Comparison of ENCODE assay signal across 7 cellular contexts in genomic region chr15:40845036-40845435, GRCh38. TPM values are rescaled to one million over a fixed set of nuclear protein-coding genes. Genes with fewer than 3 reads are reported as not detected.
DNase-seq lines count a peak whose midpoint lies in the region; ATAC-seq and TF ChIP-seq lines count a peak whose summit lies in the region.

No MANE protein-coding gene starts in this region.

- H3K36me3 Mint-ChIP-seq in HFFc6 (ENCODE audit: low read depth) (no peaks in the 10 kb centered on the region), T-helper 17 cell (ENCODE audit: low read depth) (no peaks in the 10 kb centered on the region)

- H3K4me1 ChIP-seq in iPS DF 6.9 (ENCODE audit: control insufficient read depth, insufficient read depth, low read length) = peaks cover 14% of the 10 kb centered on the region
- peaks cover 12% of the 10 kb centered on the region for H3K4me1 ChIP-seq in smooth muscle cell (ENCODE audit: low read depth)

- H2AFZ ChIP-seq in smooth muscle cell (ENCODE audit: low read depth) = peak overlapping the region; percentile 47

- H3K4me2 ChIP-seq in smooth muscle cell = peak overlapping the region; percentile 95

- no peaks in the 10 kb centered on the region for H3K27me3 ChIP-seq in iPS DF 6.9 (ENCODE audit: control insufficient read depth, insufficient read depth, low read length)
- no peaks in the 10 kb centered on the region for H3K27me3 ChIP-seq in smooth muscle cell (ENCODE audit: low read depth)

- no CpG with 5 or more reads among the region's 12 CpGs for WGBS in iPS DF 6.9 (ENCODE audit: insufficient coverage, insufficient read length)
- 25% methylated on average over 11 of the region's 12 CpGs for WGBS in smooth muscle cell (ENCODE audit: low lambda C conversion rate)

- H3K27ac Mint-ChIP-seq in HFFc6 = no peak overlapping the region
- peak overlapping the region; percentile 53 for H3K27ac Mint-ChIP-seq in T-helper 17 cell

- H3K9me3 Mint-ChIP-seq in HFFc6 = no peaks in the 10 kb centered on the region

- H3F3A ChIP-seq in smooth muscle cell (ENCODE audit: low read depth) = no peaks in the 10 kb centered on the region

- peaks cover 33% of the 10 kb centered on the region for H3K27me3 Mint-ChIP-seq in HFFc6 (ENCODE audit: insufficient read depth)
- H3K27me3 Mint-ChIP-seq in T-helper 17 cell = no peaks in the 10 kb centered on the region

- TF ChIP-seq CTCF in HFFc6 (IDR thresholded peaks at IDR 0.05) (no peak), smooth muscle cell (IDR thresholded peaks at IDR 0.05; ENCODE audit: borderline replicate concordance, insufficient read depth, poor library complexity, severe bottlenecking) (no peak)

- no peak for ATAC-seq in T-helper 17 cell
- ATAC-seq in GM21825 (IDR thresholded peaks at IDR 0.05; ENCODE audit: unreplicated experiment) = no peak

- peaks cover 11% of the 10 kb centered on the region for H4K20me1 ChIP-seq in smooth muscle cell (ENCODE audit: low read depth)

- H3K4me1 Mint-ChIP-seq in HFFc6 (ENCODE audit: low read depth) (0 out of 2 replicates have a peak, but pooled peaks cover 10% of the 10 kb centered on the region), T-helper 17 cell (peaks cover 17% of the 10 kb centered on the region)

- H3K79me2 ChIP-seq in smooth muscle cell (ENCODE audit: low read depth) = peaks cover 4% of the 10 kb centered on the region

- H3K27ac ChIP-seq in iPS DF 6.9 (ENCODE audit: low read length) (no peak overlapping the region), smooth muscle cell (ENCODE audit: low read depth) (peak overlapping the region; percentile 88)

- H3K36me3 ChIP-seq in iPS DF 6.9 (ENCODE audit: control insufficient read depth, insufficient read depth, low read length) = no peaks in the 10 kb centered on the region
- no peaks in the 10 kb centered on the region for H3K36me3 ChIP-seq in smooth muscle cell (ENCODE audit: low read depth)

- peak overlapping the region; percentile 60 for H3K4me3 Mint-ChIP-seq in HFFc6
- peak overlapping the region; percentile 90 for H3K4me3 Mint-ChIP-seq in T-helper 17 cell

- peak overlapping the region; percentile 79 for H3K9ac ChIP-seq in smooth muscle cell (ENCODE audit: low read depth)

- peak overlapping the region; percentile 67 for H3K4me3 ChIP-seq in iPS DF 6.9 (ENCODE audit: low read length)
- peak overlapping the region; percentile 79 for H3K4me3 ChIP-seq in smooth muscle cell

- H3K9me3 ChIP-seq in T-helper 17 cell (ENCODE audit: control insufficient read depth, low read length, poor library complexity, severe bottlenecking) = no peaks in the 10 kb centered on the region
- no peaks in the 10 kb centered on the region for H3K9me3 ChIP-seq in iPS DF 6.9 (ENCODE audit: control insufficient read depth, insufficient read depth, low read length)
- H3K9me3 ChIP-seq in smooth muscle cell (replicated peaks; ENCODE audit: low read depth) = no peaks in the 10 kb centered on the region

- no peak for DNase-seq in HFFc6
- no peak for DNase-seq in T-helper 17 cell
- no peak for DNase-seq in iPS DF 6.9 (ENCODE audit: low read depth, low spot score)
- no peak for DNase-seq in smooth muscle cell (lab: John Stamatoyannopoulos, UW; ENCODE audit: unreplicated experiment)
- DNase-seq in NCI-H128 (lab: John Stamatoyannopoulos, UW; ENCODE audit: unreplicated experiment) = no peak
- DNase-seq in NCI-H2196 treated with DMSO at 0.1 percent for 48 hours (lab: John Stamatoyannopoulos, UW; ENCODE audit: unreplicated experiment) = no peak

RNA-seq across cellular contexts. Expression of gene SPINT1, which starts 1.2 kb away (rescaled TPM):
- total RNA-seq in HFFc6 (2021; fragmentation: NEBNext Ultra II Directional; extraction: Animal tissue kit (Norgen Biotek cat#: 25700)) = under 1 TPM in 5 of 6 experiments, not detected in 1; 0.14 to 0.51 (median 0.26) TPM
- 1 to 10 TPM; 2.5 to 4.1 TPM for total RNA-seq in T-helper 17 cell
- 47.0 and 76.5 TPM in 2 replicates for total RNA-seq in smooth muscle cell
- 50.2 and 140 TPM in 2 replicates for polyA plus RNA-seq in smooth muscle cell

RNA-seq across cellular contexts. Expression of gene PPP1R14D, which starts 16.5 kb away (rescaled TPM):
- total RNA-seq in HFFc6 (2021; fragmentation: NEBNext Ultra II Directional; extraction: Animal tissue kit (Norgen Biotek cat#: 25700)) = not detected
- total RNA-seq in T-helper 17 cell (not detected), smooth muscle cell (not detected in 2 replicates)
- not detected in 2 replicates for polyA plus RNA-seq in smooth muscle cell

RNA-seq across cellular contexts. Expression of gene RHOV, which starts 29.0 kb away (rescaled TPM):
- total RNA-seq in HFFc6 (2021; fragmentation: NEBNext Ultra II Directional; extraction: Animal tissue kit (Norgen Biotek cat#: 25700)) = under 1 TPM in 5 of 6 experiments, not detected in 1; 0.14 to 0.41 (median 0.31) TPM
- total RNA-seq in T-helper 17 cell (under 1 TPM in 1 of 2 donors, not detected in 1; 0.18 TPM), smooth muscle cell (2.9 and 3.3 TPM in 2 replicates)
- 3.0 and 10.3 TPM in 2 replicates for polyA plus RNA-seq in smooth muscle cell

RNA-seq across cellular contexts. Expression of gene DNAJC17, which starts 37.8 kb away (rescaled TPM):
- total RNA-seq in HFFc6 (2021; fragmentation: NEBNext Ultra II Directional; extraction: Animal tissue kit (Norgen Biotek cat#: 25700)) = 10 to 100 TPM; 25.9 to 39.9 (median 29.6) TPM
- total RNA-seq in T-helper 17 cell = 10 to 100 TPM; 24.1 to 27.7 TPM
- 23.7 and 25.0 TPM in 2 replicates for total RNA-seq in smooth muscle cell
- 33.6 and 35.3 TPM in 2 replicates for polyA plus RNA-seq in smooth muscle cell

RNA-seq across cellular contexts. Expression of gene ZFYVE19, which starts 38.1 kb away (rescaled TPM):
- 10 to 100 TPM; 10.7 to 13.5 (median 12.1) TPM for total RNA-seq in HFFc6 (2021; fragmentation: NEBNext Ultra II Directional; extraction: Animal tissue kit (Norgen Biotek cat#: 25700))
- 10 to 100 TPM; 19.5 to 22.7 TPM for total RNA-seq in T-helper 17 cell
- 16.5 and 18.1 TPM in 2 replicates for total RNA-seq in smooth muscle cell
- 30.1 and 31.9 TPM in 2 replicates for polyA plus RNA-seq in smooth muscle cell
